Comparison of ENCODE assay signal across 1 cellular context in genomic region chr7:55173671-55174070, GRCh38.
TF ChIP-seq lines count a peak whose summit lies in the region.

No MANE protein-coding gene starts in this region.

TF ChIP-seq in HCT116, 20 proteins besides CTCF, POLR2A, EP300 and RAD21 (continued from another document):
- TF ChIP-seq, protein P1, sequence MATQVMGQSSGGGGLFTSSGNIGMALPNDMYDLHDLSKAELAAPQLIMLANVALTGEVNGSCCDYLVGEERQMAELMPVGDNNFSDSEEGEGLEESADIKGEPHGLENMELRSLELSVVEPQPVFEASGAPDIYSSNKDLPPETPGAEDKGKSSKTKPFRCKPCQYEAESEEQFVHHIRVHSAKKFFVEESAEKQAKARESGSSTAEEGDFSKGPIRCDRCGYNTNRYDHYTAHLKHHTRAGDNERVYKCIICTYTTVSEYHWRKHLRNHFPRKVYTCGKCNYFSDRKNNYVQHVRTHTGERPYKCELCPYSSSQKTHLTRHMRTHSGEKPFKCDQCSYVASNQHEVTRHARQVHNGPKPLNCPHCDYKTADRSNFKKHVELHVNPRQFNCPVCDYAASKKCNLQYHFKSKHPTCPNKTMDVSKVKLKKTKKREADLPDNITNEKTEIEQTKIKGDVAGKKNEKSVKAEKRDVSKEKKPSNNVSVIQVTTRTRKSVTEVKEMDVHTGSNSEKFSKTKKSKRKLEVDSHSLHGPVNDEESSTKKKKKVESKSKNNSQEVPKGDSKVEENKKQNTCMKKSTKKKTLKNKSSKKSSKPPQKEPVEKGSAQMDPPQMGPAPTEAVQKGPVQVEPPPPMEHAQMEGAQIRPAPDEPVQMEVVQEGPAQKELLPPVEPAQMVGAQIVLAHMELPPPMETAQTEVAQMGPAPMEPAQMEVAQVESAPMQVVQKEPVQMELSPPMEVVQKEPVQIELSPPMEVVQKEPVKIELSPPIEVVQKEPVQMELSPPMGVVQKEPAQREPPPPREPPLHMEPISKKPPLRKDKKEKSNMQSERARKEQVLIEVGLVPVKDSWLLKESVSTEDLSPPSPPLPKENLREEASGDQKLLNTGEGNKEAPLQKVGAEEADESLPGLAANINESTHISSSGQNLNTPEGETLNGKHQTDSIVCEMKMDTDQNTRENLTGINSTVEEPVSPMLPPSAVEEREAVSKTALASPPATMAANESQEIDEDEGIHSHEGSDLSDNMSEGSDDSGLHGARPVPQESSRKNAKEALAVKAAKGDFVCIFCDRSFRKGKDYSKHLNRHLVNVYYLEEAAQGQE (IDR thresholded peaks at IDR 0.05; ENCODE audit: low read depth): no peak
- TF ChIP-seq ELF1 (IDR thresholded peaks at IDR 0.05; ENCODE audit: borderline replicate concordance, low read depth): no peak
TF ChIP-seq in HCT116: peak in this region for 0.
